10 cellular contexts compared by ENCODE assay signal in genomic region chr13:44759723-44760360, GRCh38.
DNase-seq lines count a peak whose midpoint lies in the region; ATAC-seq and TF ChIP-seq lines count a peak whose summit lies in the region.
"Had no signal": no experiment of that assay in that cellular context is flagged by ENCODE, and none has a peak within 500 bp of the region (broad histone marks: within the 10 kb centered on the region; RNA-seq: fewer than 3 reads in every experiment).

No MANE protein-coding gene starts in this region.

- DNase-seq in NCI-H2227 (lab: John Stamatoyannopoulos, UW; ENCODE audit: unreplicated experiment) (peak; percentile 5), NCI-H2227 treated with DMSO at 0.1 percent for 48 hours (lab: John Stamatoyannopoulos, UW) (no peak), RWPE2 (ENCODE audit: low spot score) (no peak), left kidney (ENCODE audit: low read depth, low spot score) (peak; percentile 88), KBM-7 (no peak), dedifferentiated amniotic fluid mesenchymal stem cell (ENCODE audit: extremely low spot score) (no peak), SKM-1 treated with dmso at 0.1 percent for 144 hours (lab: John Stamatoyannopoulos, UW; ENCODE audit: unreplicated experiment) (no peak)
- DNase-seq: 8988T had no signal

- no peak overlapping the region for H3K4me3 ChIP-seq in RWPE2 (ENCODE audit: severe bottlenecking)
- H3K4me3 ChIP-seq in thymus (ENCODE audit: low read length): no peak overlapping the region
- H3K4me3 ChIP-seq: mucosa of descending colon had no signal

- H3K9me3 ChIP-seq in RWPE2 (ENCODE audit: severe bottlenecking) (no peaks in the 10 kb centered on the region), thymus (ENCODE audit: control insufficient read depth) (no peaks in the 10 kb centered on the region)
- H3K9me3 ChIP-seq: mucosa of descending colon had no signal

- WGBS in thymus: 84% methylated on average over 4 of the region's 4 CpGs

- H3K36me3 ChIP-seq in RWPE2 (ENCODE audit: low read depth): no peaks in the 10 kb centered on the region
- H3K36me3 ChIP-seq in thymus (ENCODE audit: control insufficient read depth, insufficient read depth): no peaks in the 10 kb centered on the region

- H3K27me3 ChIP-seq in RWPE2 (ENCODE audit: insufficient read depth, poor library complexity, severe bottlenecking): no peaks in the 10 kb centered on the region
- no peaks in the 10 kb centered on the region for H3K27me3 ChIP-seq in thymus (ENCODE audit: control insufficient read depth, insufficient read depth)

- peaks cover 39% of the 10 kb centered on the region for H3K4me1 ChIP-seq in RWPE2 (ENCODE audit: insufficient read depth, poor library complexity, severe bottlenecking)
- H3K4me1 ChIP-seq in thymus (ENCODE audit: control insufficient read depth, insufficient read depth, low read length): no peaks in the 10 kb centered on the region

- no peak; the same call in 2 of the 3 replicates for ATAC-seq in RWPE2 (ENCODE audit: low read depth)

- H3K27ac ChIP-seq in RWPE2 (ENCODE audit: poor library complexity, severe bottlenecking): peak overlapping the region; percentile 93
- peak overlapping the region; percentile 36 for H3K27ac ChIP-seq in thymus (ENCODE audit: low read depth)

- TF ChIP-seq CTCF in RWPE2 (IDR thresholded peaks at IDR 0.05; ENCODE audit: poor library complexity, severe bottlenecking): no peak

- in situ Hi-C loops in KBM-7 (cut with MboI; ENCODE audit: low pct_unique_long_range_greater_than_20kb, low sequenced_read_pairs): no loop called here

Comparison
In these comparisons a context has a peak if more than half of its experiments do, and no peak if none do; other contexts are left out.
1. DNase-seq: peak in NCI-H2227 (single experiment) and left kidney (single experiment); none in NCI-H2227 treated with DMSO at 0.1 percent for 48 hours (single experiment), RWPE2 (single experiment), KBM-7 (single experiment), dedifferentiated amniotic fluid mesenchymal stem cell (single experiment) and SKM-1 treated with dmso at 0.1 percent for 144 hours (single experiment).